ENCODE assay signal across 7 cellular contexts in the genomic region with DNA sequence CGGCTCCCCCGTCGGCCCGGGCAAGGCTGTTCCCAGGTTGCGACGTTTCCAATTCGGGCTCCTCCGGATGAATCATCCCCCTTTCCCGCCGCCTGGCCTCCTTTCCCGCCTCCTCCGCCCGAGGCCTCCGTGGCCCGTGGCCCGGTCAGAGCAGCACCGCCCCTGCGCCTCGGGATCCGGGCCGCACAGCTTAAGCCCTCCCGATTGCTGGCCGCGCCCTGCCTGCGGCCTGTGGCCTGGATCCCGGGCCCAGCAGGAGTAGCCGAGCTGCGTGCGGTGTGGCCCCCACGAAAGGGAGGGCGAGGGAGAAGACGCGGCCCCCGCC. TPM values are rescaled to one million over a fixed set of nuclear protein-coding genes. Genes with fewer than 3 reads are reported as not detected.
A peak's percentile ranks its signal among the peaks of the same experiment; 100 is the strongest.
DNase-seq lines count a peak whose midpoint lies in the region; ATAC-seq, FAIRE-seq and TF ChIP-seq lines count a peak whose summit lies in the region.

No MANE protein-coding gene starts in this region.

- H3K27ac ChIP-seq in HUES6 (ENCODE audit: low read depth, low read length) (peak overlapping the region; percentile 92; the same call in 1 of the 2 replicates), brain microvascular endothelial cell (no peak overlapping the region), keratinocyte (ENCODE audit: control insufficient read depth, insufficient read depth, low read length) (no peak overlapping the region)

- H3K36me3 ChIP-seq in HUES6 (ENCODE audit: control insufficient read depth, insufficient read depth, low read length) (peaks cover 12% of the 10 kb centered on the region; the same call in 1 of the 2 replicates), brain microvascular endothelial cell (replicated peaks) (no peaks in the 10 kb centered on the region), keratinocyte (ENCODE audit: control insufficient read depth in 2 of 2, extremely low read depth in 1 of 2, insufficient read depth in 2 of 2, low read length in 2 of 2) (peaks cover 3 to 8% of the 10 kb centered on the region in 2 experiments)

- H3K4me1 ChIP-seq in HUES6 (ENCODE audit: control insufficient read depth, insufficient read depth, low read length) (peaks cover 17% of the 10 kb centered on the region; the same call in 1 of the 2 replicates), keratinocyte (ENCODE audit: control insufficient read depth, extremely low read depth, insufficient read depth, low read length) (peaks cover 10% of the 10 kb centered on the region)

- no peaks in the 10 kb centered on the region for H3K9me3 ChIP-seq in HUES6 (ENCODE audit: control insufficient read depth, insufficient read depth, low read depth, low read length)
- no peaks in the 10 kb centered on the region for H3K9me3 ChIP-seq in keratinocyte (ENCODE audit: control insufficient read depth, low read depth, low read length)

- in situ Hi-C loops in brain microvascular endothelial cell (cut with HindIII; ENCODE audit: low pct_ligation_motif_present, low sequenced_read_pairs): no loop called here

- H4K20me1 ChIP-seq in keratinocyte (ENCODE audit: control insufficient read depth, extremely low read depth, insufficient read depth, low read length): no peaks in the 10 kb centered on the region

- dilution Hi-C loops in keratinocyte (cut with MboI; ENCODE audit: extremely low pct_ligation_motif_present, low sequenced_read_pairs): no loop called here

- H2AFZ ChIP-seq in keratinocyte (ENCODE audit: control insufficient read depth, low read length): peak overlapping the region; percentile 40

- FAIRE-seq in keratinocyte (lab: Jason Lieb, UNC): no peak

- H3K9me1 ChIP-seq in keratinocyte (ENCODE audit: control insufficient read depth, extremely low read depth, insufficient read depth, low read length): no peaks in the 10 kb centered on the region

- H3K27me3 ChIP-seq in HUES6 (ENCODE audit: control insufficient read depth, insufficient read depth, low read length): peaks cover 12% of the 10 kb centered on the region; the same call in 1 of the 2 replicates
- H3K27me3 ChIP-seq in brain microvascular endothelial cell (replicated peaks): no peaks in the 10 kb centered on the region
- peaks cover 38% of the 10 kb centered on the region for H3K27me3 ChIP-seq in keratinocyte (ENCODE audit: control insufficient read depth, extremely low read depth, insufficient read depth, low read length)

- H3K4me2 ChIP-seq in keratinocyte (ENCODE audit: control insufficient read depth, extremely low read depth, insufficient read depth, low read depth, low read length): peak overlapping the region; percentile 42

- DNase-seq in brain microvascular endothelial cell (no peak), keratinocyte (ENCODE audit: low read depth, low spot score) (no peak), stromal cell of bone marrow (ENCODE audit: low read depth) (peak; percentile 84), SKM-1 treated with dmso at 0.1 percent for 144 hours (lab: John Stamatoyannopoulos, UW; ENCODE audit: unreplicated experiment) (no peak), Kasumi-1 (lab: John Stamatoyannopoulos, UW) (no peak)

- H3K9ac ChIP-seq in HUES6 (ENCODE audit: low read length) (peak overlapping the region; percentile 99), keratinocyte (ENCODE audit: control insufficient read depth, extremely low read depth, insufficient read depth, low read length) (peak overlapping the region; percentile 24)

- no peaks in the 10 kb centered on the region for H3K79me2 ChIP-seq in keratinocyte (ENCODE audit: control insufficient read depth, insufficient read depth, low read length)

- H3K4me3 ChIP-seq in HUES6 (ENCODE audit: low read depth, low read length): peak overlapping the region; percentile 97
- peak overlapping the region; percentile 59 for H3K4me3 ChIP-seq in brain microvascular endothelial cell (ENCODE audit: low read depth, low read length)
- H3K4me3 ChIP-seq in keratinocyte (ENCODE audit: control insufficient read depth in 2 of 3, extremely low read depth in 1 of 3, insufficient read depth in 2 of 3, low read depth in 1 of 3, low read length in 3 of 3): peak overlapping the region; percentile 22 to 44 (median 35)

- TF ChIP-seq CTCF in brain microvascular endothelial cell (IDR thresholded peaks at IDR 0.05; ENCODE audit: low read depth, low read length, missing control alignments): no peak
- TF ChIP-seq CTCF in keratinocyte (optimal IDR thresholded peaks at IDR 0.05 in 1 of 3, IDR thresholded peaks at IDR 0.05 in 1 of 3, conservative IDR thresholded peaks at IDR 0.05 in 1 of 3; ENCODE audit: extremely low read depth in 1 of 3, insufficient read depth in 2 of 3, low read length in 3 of 3): no peak

- ATAC-seq in HG03571 (IDR thresholded peaks at IDR 0.05; ENCODE audit: unreplicated experiment): no peak

RNA-seq across cellular contexts. Expression of gene TMEM200B, which starts 1.1 kb away (rescaled TPM):
- polyA plus RNA-seq in keratinocyte: 0.18 to 0.82 TPM (median 0.59 TPM) in 3 replicates
- polyA plus RNA-seq in keratinocyte (2011; ENCODE audit: low read depth): not detected
- 0.18 and 0.19 TPM in 2 replicates for polyA plus RNA-seq in keratinocyte (2011; cell fraction: cytosol; rRNA removed)
- polyA plus RNA-seq in keratinocyte (2011; cell fraction: nucleus; rRNA removed): 0.22 and 0.33 TPM in 2 replicates
- 0.39 and 1.00 TPM in 2 replicates for polyA plus RNA-seq in keratinocyte (2012; ENCODE audit: low replicate concordance)
- polyA minus RNA-seq in keratinocyte: 0.10 to 0.45 TPM (median 0.23 TPM) in 3 replicates
- polyA minus RNA-seq in keratinocyte (2011; cell fraction: cytosol; rRNA and poly(A)+ RNA removed): not detected
- 0.21 TPM in 1 of 2 replicates, not detected in the other for polyA minus RNA-seq in keratinocyte (2011; cell fraction: nucleus; rRNA and poly(A)+ RNA removed)

RNA-seq across cellular contexts. Expression of gene SRSF4, which starts 59.1 kb away (rescaled TPM):
- polyA plus RNA-seq in keratinocyte: 26.8 to 63.2 TPM (median 51.0 TPM) in 3 replicates
- polyA plus RNA-seq in keratinocyte (2011; ENCODE audit: low read depth): 135 TPM
- 39.2 and 42.5 TPM in 2 replicates for polyA plus RNA-seq in keratinocyte (2011; cell fraction: cytosol; rRNA removed)
- 89.0 and 94.1 TPM in 2 replicates for polyA plus RNA-seq in keratinocyte (2011; cell fraction: nucleus; rRNA removed)
- polyA plus RNA-seq in keratinocyte (2012; ENCODE audit: low replicate concordance): 60.2 and 62.4 TPM in 2 replicates
- 14.8 to 41.8 TPM (median 15.6 TPM) in 3 replicates for polyA minus RNA-seq in keratinocyte
- 18.8 TPM for polyA minus RNA-seq in keratinocyte (2011; cell fraction: cytosol; rRNA and poly(A)+ RNA removed)
- polyA minus RNA-seq in keratinocyte (2011; cell fraction: nucleus; rRNA and poly(A)+ RNA removed): 20.7 and 34.7 TPM in 2 replicates

Comparison
In these comparisons a context has a peak if more than half of its experiments do, and no peak if none do; other contexts are left out.
1. H3K4me3 ChIP-seq: peak in every context shown above with its lines; median percentile 97 in HUES6; 59 in brain microvascular endothelial cell; 35 in keratinocyte.